In the genomic region with DNA sequence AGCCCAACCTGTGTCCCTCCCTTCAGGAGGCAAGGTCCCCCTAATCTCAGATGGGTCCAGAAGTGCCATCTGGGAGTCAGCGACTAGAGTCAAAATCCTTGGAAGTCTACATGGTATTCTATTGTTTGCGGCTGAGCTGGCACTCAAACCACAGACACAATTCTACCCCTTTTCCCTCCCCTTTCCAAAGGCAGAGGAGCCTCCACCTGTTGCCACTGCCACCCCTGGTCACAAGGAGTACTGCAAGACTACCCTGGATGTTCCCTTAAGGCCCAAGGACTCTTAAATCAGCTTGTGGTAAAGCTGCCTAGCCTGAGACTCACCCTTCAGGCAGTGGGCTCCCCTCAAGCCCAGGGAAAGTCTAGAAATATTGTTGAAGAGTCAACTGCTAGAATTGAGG, we compare ENCODE assay signal across 12 cellular contexts. TPM values are rescaled to one million over a fixed set of nuclear protein-coding genes. Genes with fewer than 3 reads are reported as not detected.
DNase-seq lines count a peak whose midpoint lies in the region; ATAC-seq and TF ChIP-seq lines count a peak whose summit lies in the region.
"Had no signal": no experiment of that assay in that cellular context is flagged by ENCODE, and none has a peak within 500 bp of the region (broad histone marks: within the 10 kb centered on the region; RNA-seq: fewer than 3 reads in every experiment).

No MANE protein-coding gene starts in this region.

- in situ Hi-C loops in HAP-1 (cut with MboI; ENCODE audit: low sequenced_read_pairs), result no loop called here

- no peaks in the 10 kb centered on the region for H3K36me3 ChIP-seq in HAP-1 (replicated peaks)
- no peaks in the 10 kb centered on the region for H3K36me3 ChIP-seq in kidney epithelial cell (ENCODE audit: control insufficient read depth, insufficient read depth, low read length)

- peak; percentile 36 for TF ChIP-seq CTCF in NB4 (IDR thresholded peaks at IDR 0.05; ENCODE audit: low read depth, low read length)
- peak; percentile 25 for TF ChIP-seq CTCF in kidney epithelial cell (IDR thresholded peaks at IDR 0.05; ENCODE audit: insufficient read depth, low read length, poor library complexity, severe bottlenecking)

- H3K27me3 ChIP-seq in HAP-1 (ENCODE audit: low read depth), result no peaks in the 10 kb centered on the region
- no peaks in the 10 kb centered on the region for H3K27me3 ChIP-seq in kidney epithelial cell (ENCODE audit: control insufficient read depth, insufficient read depth, low read length)

- ATAC-seq in GM21619 (IDR thresholded peaks at IDR 0.05; ENCODE audit: unreplicated experiment), result no peak

- H3K4me3 ChIP-seq in HAP-1 (no peak overlapping the region), NB4 (ENCODE audit: low read depth, low read length) (no peak overlapping the region), kidney epithelial cell (ENCODE audit: low read depth, low read length) (no peak overlapping the region)

- TF ChIP-seq POLR2A in NB4 (IDR thresholded peaks at IDR 0.05; ENCODE audit: extremely low read depth, insufficient read length), result no peak

- H3K9me3 ChIP-seq in HAP-1, result no peaks in the 10 kb centered on the region

- H3K4me1 ChIP-seq in HAP-1, result no peaks in the 10 kb centered on the region

- peak; percentile 35 for DNase-seq in DMS 273 (lab: John Stamatoyannopoulos, UW; ENCODE audit: unreplicated experiment)
- DNase-seq in DMS 273 treated with DMSO at 0.1 percent for 48 hours (lab: John Stamatoyannopoulos, UW), result no peak
- peak; percentile 17 to 56 for DNase-seq in HAP-1 (ENCODE audit: low spot score in 2 of 2)
- peak; percentile 25 for DNase-seq in NB4 (ENCODE audit: low read depth)
- DNase-seq in kidney epithelial cell (ENCODE audit: low read depth), result no peak
- no peak for DNase-seq in KG1 (lab: John Stamatoyannopoulos, UW)
- DNase-seq in hypothalamus (lab: John Stamatoyannopoulos, UW), result no peak
- DNase-seq: 8988T; activated CD4-positive, CD25-positive, alpha-beta regulatory T cell treated with anti-CD3 and anti-CD28 coated beads, Interleukin-2, amount 50 U/mL, for 72 hours; foreskin melanocyte; stimulated activated CD4-positive, alpha-beta T cell treated with anti-CD3 and anti-CD28 coated beads, Interleukin-4, amount 100 ng/mL, for 4 hours had no signal

RNA-seq across cellular contexts. Expression of a gene that starts 4.3 kb away (rescaled TPM):
- not detected in 2 replicates for total RNA-seq in kidney epithelial cell

RNA-seq across cellular contexts. Expression of a gene that starts 22.6 kb away (rescaled TPM):
- total RNA-seq in kidney epithelial cell, result not detected in 2 replicates

Comparison
In these comparisons a context has a peak if more than half of its experiments do, and no peak if none do; other contexts are left out.
1. DNase-seq: peak in DMS 273 (single experiment), HAP-1 (2 of 2) and NB4 (single experiment); none in DMS 273 treated with DMSO at 0.1 percent for 48 hours (single experiment), kidney epithelial cell (single experiment), KG1 (single experiment) and hypothalamus (0 of 51).